12 cellular contexts compared by ENCODE assay signal in the genomic region with DNA sequence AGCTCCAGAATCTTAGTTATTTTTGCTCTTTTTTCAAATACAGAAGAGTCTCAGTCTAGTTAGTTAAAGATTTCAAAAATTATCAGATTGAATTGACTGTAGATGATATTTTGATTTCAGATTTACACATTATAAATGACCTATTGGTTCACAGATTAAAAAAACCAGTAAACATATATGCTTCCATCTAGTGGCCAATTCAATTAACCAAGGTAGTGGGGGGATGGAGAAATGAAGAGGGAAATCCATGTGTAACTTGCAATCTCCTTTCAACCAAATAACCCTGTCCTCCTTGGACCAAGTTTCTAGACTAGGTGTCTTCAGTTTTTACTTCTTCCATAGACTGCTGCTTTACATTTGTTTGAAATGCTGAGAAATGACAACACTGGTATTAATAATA.
DNase-seq lines count a peak whose midpoint lies in the region; ATAC-seq and TF ChIP-seq lines count a peak whose summit lies in the region.
"Had no signal": no experiment of that assay in that cellular context is flagged by ENCODE, and none has a peak within 500 bp of the region (broad histone marks: within the 10 kb centered on the region; RNA-seq: fewer than 3 reads in every experiment).

No MANE protein-coding gene starts in this region.

- no peaks in the 10 kb centered on the region for H3K9me2 ChIP-seq in Loucy (replicated peaks; ENCODE audit: low read depth, low read length)

- peak; percentile 42 for DNase-seq in DMS 273 treated with DMSO at 0.1 percent for 48 hours (lab: John Stamatoyannopoulos, UW)
- no peak for DNase-seq in astrocyte of the cerebellum (ENCODE audit: low read depth)
- peak; percentile 13 for DNase-seq in midbrain (lab: John Stamatoyannopoulos, UW)
- DNase-seq in activated CD4-positive, alpha-beta T cell treated with anti-CD3 and anti-CD28 coated beads for 4 hours: no peak
- DNase-seq in cerebellum (ENCODE audit: low spot score): no peak
- DNase-seq in aorta: no peak
- DNase-seq: mucosa of descending colon; stimulated activated CD4-positive, alpha-beta T cell treated with anti-CD3 and anti-CD28 coated beads, Interleukin-4, amount 100 ng/mL, for 1 hour had no signal

- in situ Hi-C loops in astrocyte of the cerebellum (cut with HindIII; ENCODE audit: low sequenced_read_pairs): loop anchor here (25.0 kb wide), 1 partner anchor 316 kb away; no protein-coding TSS in a partner anchor

- ATAC-seq in GM21423 (IDR thresholded peaks at IDR 0.05; ENCODE audit: unreplicated experiment) (no peak), aorta (ENCODE audit: low FRiP score) (no peak)
- ATAC-seq: mucosa of descending colon had no signal

- intact Hi-C loops in aorta (cut with DNase I): no loop called here

- no peak overlapping the region for H3K9ac ChIP-seq in Loucy (ENCODE audit: low read depth, low read length, poor library complexity, severe bottlenecking)

- no peaks in the 10 kb centered on the region for H3K4me1 ChIP-seq in Loucy (ENCODE audit: insufficient read depth, low read length, poor library complexity, severe bottlenecking)
- H3K4me1 ChIP-seq in aorta (ENCODE audit: control insufficient read depth in 1 of 2, insufficient read depth in 2 of 2, low read length in 2 of 2): peaks cover 0 to 2% of the 10 kb centered on the region in 2 donors

- H3K27me3 ChIP-seq in Loucy (ENCODE audit: insufficient read depth, low read length, poor library complexity, severe bottlenecking): no peaks in the 10 kb centered on the region
- H3K27me3 ChIP-seq in aorta (ENCODE audit: control insufficient read depth in 1 of 2, insufficient read depth in 2 of 2, low read length in 1 of 2): no peaks in the 10 kb centered on the region

- TF ChIP-seq CTCF in Loucy (conservative IDR thresholded peaks at IDR 0.05; ENCODE audit: low read length) (0 out of 2 replicates have a peak, but pooled peaks have one; percentile 27), astrocyte of the cerebellum (IDR thresholded peaks at IDR 0.05; ENCODE audit: low read depth, low read length, missing control alignments) (peak; percentile 44)

- H3K79me2 ChIP-seq in Loucy (ENCODE audit: insufficient read depth, low read length): no peaks in the 10 kb centered on the region

- no peak overlapping the region for H2AFZ ChIP-seq in Loucy (ENCODE audit: low read length)

- H3F3A ChIP-seq in Loucy (ENCODE audit: low read depth): no peaks in the 10 kb centered on the region

- H3K4me2 ChIP-seq in Loucy (ENCODE audit: low read depth, low read length, poor library complexity, severe bottlenecking): no peak overlapping the region

- H3K27ac ChIP-seq in aorta (ENCODE audit: low read depth in 1 of 2, low read length in 2 of 2): no peak overlapping the region
- H3K27ac ChIP-seq: epithelial cell of prostate, SK-N-MC had no signal

- no peaks in the 10 kb centered on the region for H3K36me3 ChIP-seq in Loucy (ENCODE audit: insufficient read depth, low read length)
- H3K36me3 ChIP-seq in aorta (ENCODE audit: control insufficient read depth in 1 of 2, insufficient read depth in 2 of 2, low read length in 1 of 2): no peaks in the 10 kb centered on the region

- no peaks in the 10 kb centered on the region for H3K9me3 ChIP-seq in Loucy (ENCODE audit: insufficient read depth, low read depth, low read length)
- no peaks in the 10 kb centered on the region for H3K9me3 ChIP-seq in aorta (ENCODE audit: control insufficient read depth, low read length)
- H3K9me3 ChIP-seq: mucosa of descending colon had no signal

- H3K4me3 ChIP-seq in Loucy (ENCODE audit: low read length, poor library complexity, severe bottlenecking) (no peak overlapping the region), astrocyte of the cerebellum (ENCODE audit: low read depth, low read length) (no peak overlapping the region), aorta (ENCODE audit: low read length in 2 of 2) (no peak overlapping the region)
- H3K4me3 ChIP-seq: mucosa of descending colon had no signal

- H4K20me1 ChIP-seq in Loucy (ENCODE audit: insufficient read depth, low read length, poor library complexity, severe bottlenecking): no peaks in the 10 kb centered on the region

Comparison
In these comparisons a context has a peak if more than half of its experiments do, and no peak if none do; other contexts are left out.
1. DNase-seq: peak in DMS 273 treated with DMSO at 0.1 percent for 48 hours (single experiment) and midbrain (single experiment); none in astrocyte of the cerebellum (single experiment), activated CD4-positive, alpha-beta T cell treated with anti-CD3 and anti-CD28 coated beads for 4 hours (0 of 2), cerebellum (single experiment) and aorta (0 of 2).